Comparison of ENCODE assay signal across 8 cellular contexts in the genomic region with DNA sequence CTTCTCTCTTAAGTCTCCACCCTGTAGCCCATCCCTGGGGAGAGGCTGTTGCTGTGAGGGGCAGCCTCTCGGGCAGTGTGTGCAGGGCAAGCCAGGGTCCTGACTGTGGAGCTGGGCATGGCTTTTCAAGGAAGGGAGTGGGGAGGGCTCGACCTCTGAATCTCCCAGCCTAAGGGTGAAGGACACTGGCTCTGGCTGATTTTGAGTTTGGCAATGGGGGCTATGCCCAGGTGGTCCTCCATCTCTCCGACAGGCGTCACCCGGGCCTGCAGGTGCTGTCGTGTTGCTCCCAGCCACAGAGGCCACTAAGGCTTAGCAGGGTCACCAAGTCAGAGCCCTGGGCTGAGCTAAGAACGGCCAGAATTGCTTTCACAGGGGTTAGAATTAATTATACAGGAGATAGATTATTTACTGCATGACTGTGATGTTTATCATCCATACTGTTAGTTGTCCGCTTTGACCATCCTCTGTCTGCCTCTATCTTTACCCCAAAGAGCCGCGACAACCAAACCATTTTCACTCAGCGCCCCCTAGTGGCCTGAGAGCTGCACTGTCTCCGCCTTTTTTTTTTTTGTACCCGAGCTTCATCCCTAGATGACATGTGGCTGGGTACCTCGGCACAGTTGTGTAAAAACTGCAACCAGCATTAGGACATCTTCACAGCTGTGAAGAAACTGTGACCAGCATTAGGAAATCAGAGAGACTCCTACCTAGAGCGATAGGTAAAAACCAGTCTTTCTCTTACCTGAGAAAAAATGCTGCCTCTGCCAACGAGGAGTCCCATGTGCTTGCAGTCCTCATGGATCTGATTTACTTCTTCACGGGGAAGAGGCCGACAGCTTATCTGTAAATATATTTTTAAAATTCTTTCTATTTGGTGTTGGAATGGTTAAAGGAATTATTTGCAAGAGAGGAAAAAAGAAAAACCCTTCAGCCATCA. TPM values are rescaled to one million over a fixed set of nuclear protein-coding genes. Genes with fewer than 3 reads are reported as not detected.
DNase-seq lines count a peak whose midpoint lies in the region; ATAC-seq and TF ChIP-seq lines count a peak whose summit lies in the region.

No MANE protein-coding gene starts in this region.

- H3K79me2 ChIP-seq in DND-41 (ENCODE audit: insufficient read depth, low read length) = no peaks in the 10 kb centered on the region

- no peaks in the 10 kb centered on the region for H4K20me1 ChIP-seq in DND-41 (ENCODE audit: insufficient read depth, low read length)

- H2AFZ ChIP-seq in DND-41 (ENCODE audit: low read depth, low read length) = no peak overlapping the region

- H3K27ac ChIP-seq in DND-41 (ENCODE audit: low read length) = no peak overlapping the region
- H3K27ac ChIP-seq in Peyer's patch = no peak overlapping the region
- no peak overlapping the region for H3K27ac ChIP-seq in ovary
- H3K27ac ChIP-seq in uterus = no peak overlapping the region

- no peak for TF ChIP-seq EP300 in ovary (IDR thresholded peaks at IDR 0.05)

- intact Hi-C loops in ovary (cut with DNase I) = loop anchor here in 2 of 4 donors (5.0 to 10.0 kb wide), 2 partner anchors 521 to 528 kb away; no protein-coding TSS in a partner anchor
- intact Hi-C loops in uterus (cut with DNase I; ENCODE audit: low total_unique reads) = no loop called here

- TF ChIP-seq CTCF in DND-41 (IDR thresholded peaks at IDR 0.05; ENCODE audit: borderline replicate concordance, extremely low read depth, low read length, poor library complexity, severe bottlenecking) (peak; percentile 91), Peyer's patch (IDR thresholded peaks at IDR 0.05) (peak; percentile 48 to 79 (median 58)), fibroblast of villous mesenchyme (IDR thresholded peaks at IDR 0.05; ENCODE audit: insufficient read depth, low read depth, low read length) (peak; percentile 95), ovary (IDR thresholded peaks at IDR 0.05) (peak in 2 of 3 donors; percentile 27 to 34), uterus (IDR thresholded peaks at IDR 0.05) (peak; percentile 42 to 83 (median 60))

- H3K4me2 ChIP-seq in DND-41 (ENCODE audit: insufficient read depth, low read length) = no peak overlapping the region

- H3K4me3 ChIP-seq in DND-41 (ENCODE audit: low read depth in 1 of 2, low read length in 2 of 2) = no peak overlapping the region
- H3K4me3 ChIP-seq in Peyer's patch = no peak overlapping the region
- no peak overlapping the region for H3K4me3 ChIP-seq in fibroblast of villous mesenchyme (ENCODE audit: low read depth, low read length)
- H3K4me3 ChIP-seq in ovary = no peak overlapping the region
- H3K4me3 ChIP-seq in uterus = no peak overlapping the region

- no peaks in the 10 kb centered on the region for H3K4me1 ChIP-seq in DND-41 (ENCODE audit: insufficient read depth, low read length)
- H3K4me1 ChIP-seq in Peyer's patch = no peaks in the 10 kb centered on the region
- H3K4me1 ChIP-seq in ovary (ENCODE audit: insufficient read depth) = no peaks in the 10 kb centered on the region
- H3K4me1 ChIP-seq in uterus = no peaks in the 10 kb centered on the region

- no peak overlapping the region for H3K9ac ChIP-seq in DND-41 (ENCODE audit: low read depth, low read length)

- peak; percentile 69; the same call in 2 of the 3 replicates for ATAC-seq in DND-41 (ENCODE audit: insufficient read depth, low read depth)
- ATAC-seq in GM21528 (IDR thresholded peaks at IDR 0.05; ENCODE audit: low FRiP score, unreplicated experiment) = peak; percentile 80

- TF ChIP-seq POLR2A in Peyer's patch (IDR thresholded peaks at IDR 0.05) (no peak), ovary (IDR thresholded peaks at IDR 0.05) (no peak), uterus (IDR thresholded peaks at IDR 0.05) (no peak)

- H3K9me3 ChIP-seq in DND-41 (ENCODE audit: insufficient read depth, low read length, severe bottlenecking) = no peaks in the 10 kb centered on the region
- no peaks in the 10 kb centered on the region for H3K9me3 ChIP-seq in Peyer's patch
- H3K9me3 ChIP-seq in ovary = no peaks in the 10 kb centered on the region
- H3K9me3 ChIP-seq in uterus = no peaks in the 10 kb centered on the region

- H3K36me3 ChIP-seq in DND-41 (ENCODE audit: insufficient read depth, low read length) (no peaks in the 10 kb centered on the region), Peyer's patch (no peaks in the 10 kb centered on the region), ovary (no peaks in the 10 kb centered on the region), uterus (no peaks in the 10 kb centered on the region)

- H3K27me3 ChIP-seq in DND-41 (ENCODE audit: insufficient read depth, low read length, poor library complexity) (peaks cover 10% of the 10 kb centered on the region), Peyer's patch (no peaks in the 10 kb centered on the region), ovary (no peaks in the 10 kb centered on the region), uterus (no peaks in the 10 kb centered on the region)

- whole genome bisulfite sequencing in ovary, 3 donors = 31 to 37% (median 31%) methylated on average over 18 of the region's 18 CpGs

- DNase-seq in DND-41 (peak; percentile 58), Kasumi-1 (lab: John Stamatoyannopoulos, UW) (peak; percentile 52 to 60), Peyer's patch (peak; percentile 17 to 65 (median 58)), fibroblast of villous mesenchyme (ENCODE audit: low read depth) (peak; percentile 66), ovary (peak; percentile 28 to 64 (median 61)), uterus (peak; percentile 41 to 49)
- peak; percentile 16 to 25 for DNase-seq in activated T-helper 1 cell treated with anti-CD3 and anti-CD28 coated beads, Interleukin-2, amount 50 U/mL, for 16 hours (ENCODE audit: low read depth in 1 of 2, low spot score in 1 of 2)

RNA-seq across cellular contexts. Expression of a gene that starts 44.5 kb away (rescaled TPM):
- total RNA-seq in Peyer's patch (10 to 100 TPM in 1 of 4 donors, 1 to 10 TPM in 2, not detected in 1; 4.8 to 11.2 (median 5.5) TPM), fibroblast of villous mesenchyme (under 0.01 TPM in 1 of 2 replicates, not detected in the other), ovary (under 1 TPM in 1 of 7 donors, not detected in 6; 0.10 TPM), uterus (not detected)
- under 1 TPM in 1 of 2 donors, not detected in 1; 0.15 TPM for polyA plus RNA-seq in ovary

Comparison
In these comparisons a context has a peak if more than half of its experiments do, and no peak if none do; other contexts are left out.
1. CTCF ChIP-seq: peak in every context shown above with its lines; median percentile 95 in fibroblast of villous mesenchyme; 91 in DND-41; 60 in uterus; 58 in Peyer's patch; 30 in ovary.